In genomic region chr11:69213315-69213714, GRCh38 we compare ENCODE assay signal across 10 cellular contexts. TPM values are rescaled to one million over a fixed set of nuclear protein-coding genes. Genes with fewer than 3 reads are reported as not detected.
DNase-seq lines count a peak whose midpoint lies in the region; ATAC-seq and TF ChIP-seq lines count a peak whose summit lies in the region.
"Had no signal": no experiment of that assay in that cellular context is flagged by ENCODE, and none has a peak within 500 bp of the region (broad histone marks: within the 10 kb centered on the region; RNA-seq: fewer than 3 reads in every experiment).

No MANE protein-coding gene starts in this region.

- no peaks in the 10 kb centered on the region for H3K36me3 Mint-ChIP-seq in activated CD8-positive, alpha-beta memory T cell treated with anti-CD3 and anti-CD28 coated beads, Interleukin-2, amount 10 ng/mL, durations not matched to agents 7 days and 5 days

- CTCF ChIA-PET in activated CD8-positive, alpha-beta memory T cell treated with anti-CD3 and anti-CD28 coated beads, Interleukin-2, amount 10 ng/mL, durations not matched to agents 7 days and 5 days (lab: Charles Lee), result no interaction called here

- no peaks in the 10 kb centered on the region for H3K9me3 Mint-ChIP-seq in activated CD8-positive, alpha-beta memory T cell treated with anti-CD3 and anti-CD28 coated beads, Interleukin-2, amount 10 ng/mL, durations not matched to agents 7 days and 5 days (ENCODE audit: low read depth)

- ATAC-seq in activated CD8-positive, alpha-beta memory T cell treated with anti-CD3 and anti-CD28 coated beads, Interleukin-2, amount 10 ng/mL, durations not matched to agents 7 days and 5 days, result no peak
- ATAC-seq in HG02642 (IDR thresholded peaks at IDR 0.05; ENCODE audit: poor library complexity, unreplicated experiment) (no peak), SK-N-SH treated with all-trans-retinoic acid at 6 μM for 48 hours (no peak)

- no peak overlapping the region for H3K27ac Mint-ChIP-seq in activated CD8-positive, alpha-beta memory T cell treated with anti-CD3 and anti-CD28 coated beads, Interleukin-2, amount 10 ng/mL, durations not matched to agents 7 days and 5 days

- H3K27me3 Mint-ChIP-seq in activated CD8-positive, alpha-beta memory T cell treated with anti-CD3 and anti-CD28 coated beads, Interleukin-2, amount 10 ng/mL, durations not matched to agents 7 days and 5 days, result peaks cover 23% of the 10 kb centered on the region

- DNase-seq in activated CD8-positive, alpha-beta memory T cell treated with anti-CD3 and anti-CD28 coated beads, Interleukin-2, amount 10 ng/mL, durations not matched to agents 7 days and 5 days, result peak; percentile 33
- DNase-seq in activated CD8-positive, alpha-beta memory T cell treated with anti-CD3 and anti-CD28 coated beads, Interleukin-2, amount 50 U/mL, for 4 hours, result no peak
- DNase-seq in activated CD4-positive, alpha-beta T cell treated with anti-CD3 and anti-CD28 coated beads for 48 hours, result peak; percentile 57
- peak; percentile 1 for DNase-seq in kidney glomerular epithelial cell (lab: John Stamatoyannopoulos, UW)
- peak; percentile 8 to 21 (median 15) for DNase-seq in stimulated activated CD4-positive, alpha-beta T cell treated with anti-CD3 and anti-CD28 coated beads, TNF-alpha, amount 100 ng/mL, for 48 hours (ENCODE audit: low read depth in 3 of 3)
- DNase-seq in NOMO-1 (lab: John Stamatoyannopoulos, UW; ENCODE audit: unreplicated experiment in 2 of 2), result no peak
- DNase-seq: NCI-H2171 treated with DMSO at 0.1 percent for 48 hours, trophoblast cell had no signal

- no peak overlapping the region for H3K4me3 Mint-ChIP-seq in activated CD8-positive, alpha-beta memory T cell treated with anti-CD3 and anti-CD28 coated beads, Interleukin-2, amount 10 ng/mL, durations not matched to agents 7 days and 5 days

- H3K4me1 Mint-ChIP-seq in activated CD8-positive, alpha-beta memory T cell treated with anti-CD3 and anti-CD28 coated beads, Interleukin-2, amount 10 ng/mL, durations not matched to agents 7 days and 5 days, result peaks cover 2% of the 10 kb centered on the region

TF ChIP-seq in SK-N-SH treated with all-trans-retinoic acid at 6 μM for 48 hours, 23 proteins besides CTCF, POLR2A, EP300 and RAD21:
- no peak for TF ChIP-seq ZC3H10 (CRISPR knock-in tag; IDR thresholded peaks at IDR 0.05)
- TF ChIP-seq ZNF8 (CRISPR knock-in tag; IDR thresholded peaks at IDR 0.05), result no peak
- no peak for TF ChIP-seq GLIS3 (CRISPR knock-in tag; IDR thresholded peaks at IDR 0.05)
- TF ChIP-seq, protein P1, sequence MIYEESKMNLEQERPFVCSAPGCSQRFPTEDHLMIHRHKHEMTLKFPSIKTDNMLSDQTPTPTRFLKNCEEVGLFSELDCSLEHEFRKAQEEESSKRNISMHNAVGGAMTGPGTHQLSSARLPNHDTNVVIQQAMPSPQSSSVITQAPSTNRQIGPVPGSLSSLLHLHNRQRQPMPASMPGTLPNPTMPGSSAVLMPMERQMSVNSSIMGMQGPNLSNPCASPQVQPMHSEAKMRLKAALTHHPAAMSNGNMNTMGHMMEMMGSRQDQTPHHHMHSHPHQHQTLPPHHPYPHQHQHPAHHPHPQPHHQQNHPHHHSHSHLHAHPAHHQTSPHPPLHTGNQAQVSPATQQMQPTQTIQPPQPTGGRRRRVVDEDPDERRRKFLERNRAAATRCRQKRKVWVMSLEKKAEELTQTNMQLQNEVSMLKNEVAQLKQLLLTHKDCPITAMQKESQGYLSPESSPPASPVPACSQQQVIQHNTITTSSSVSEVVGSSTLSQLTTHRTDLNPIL (CRISPR knock-in tag; IDR thresholded peaks at IDR 0.05; ENCODE audit: low read depth), result no peak
- TF ChIP-seq RARB (CRISPR knock-in tag; IDR thresholded peaks at IDR 0.05), result no peak
- TF ChIP-seq ISL1 (CRISPR knock-in tag; IDR thresholded peaks at IDR 0.05), result no peak
- TF ChIP-seq, protein P2, sequence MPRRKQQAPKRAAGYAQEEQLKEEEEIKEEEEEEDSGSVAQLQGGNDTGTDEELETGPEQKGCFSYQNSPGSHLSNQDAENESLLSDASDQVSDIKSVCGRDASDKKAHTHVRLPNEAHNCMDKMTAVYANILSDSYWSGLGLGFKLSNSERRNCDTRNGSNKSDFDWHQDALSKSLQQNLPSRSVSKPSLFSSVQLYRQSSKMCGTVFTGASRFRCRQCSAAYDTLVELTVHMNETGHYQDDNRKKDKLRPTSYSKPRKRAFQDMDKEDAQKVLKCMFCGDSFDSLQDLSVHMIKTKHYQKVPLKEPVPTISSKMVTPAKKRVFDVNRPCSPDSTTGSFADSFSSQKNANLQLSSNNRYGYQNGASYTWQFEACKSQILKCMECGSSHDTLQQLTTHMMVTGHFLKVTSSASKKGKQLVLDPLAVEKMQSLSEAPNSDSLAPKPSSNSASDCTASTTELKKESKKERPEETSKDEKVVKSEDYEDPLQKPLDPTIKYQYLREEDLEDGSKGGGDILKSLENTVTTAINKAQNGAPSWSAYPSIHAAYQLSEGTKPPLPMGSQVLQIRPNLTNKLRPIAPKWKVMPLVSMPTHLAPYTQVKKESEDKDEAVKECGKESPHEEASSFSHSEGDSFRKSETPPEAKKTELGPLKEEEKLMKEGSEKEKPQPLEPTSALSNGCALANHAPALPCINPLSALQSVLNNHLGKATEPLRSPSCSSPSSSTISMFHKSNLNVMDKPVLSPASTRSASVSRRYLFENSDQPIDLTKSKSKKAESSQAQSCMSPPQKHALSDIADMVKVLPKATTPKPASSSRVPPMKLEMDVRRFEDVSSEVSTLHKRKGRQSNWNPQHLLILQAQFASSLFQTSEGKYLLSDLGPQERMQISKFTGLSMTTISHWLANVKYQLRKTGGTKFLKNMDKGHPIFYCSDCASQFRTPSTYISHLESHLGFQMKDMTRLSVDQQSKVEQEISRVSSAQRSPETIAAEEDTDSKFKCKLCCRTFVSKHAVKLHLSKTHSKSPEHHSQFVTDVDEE (CRISPR knock-in tag; IDR thresholded peaks at IDR 0.05), result no peak
- no peak for TF ChIP-seq SNAI2 (CRISPR knock-in tag; IDR thresholded peaks at IDR 0.05)
- TF ChIP-seq TCF4 (CRISPR knock-in tag; IDR thresholded peaks at IDR 0.05; ENCODE audit: borderline replicate concordance), result no peak
- TF ChIP-seq ZNF70 (CRISPR knock-in tag; IDR thresholded peaks at IDR 0.05), result no peak
- TF ChIP-seq, protein P3, sequence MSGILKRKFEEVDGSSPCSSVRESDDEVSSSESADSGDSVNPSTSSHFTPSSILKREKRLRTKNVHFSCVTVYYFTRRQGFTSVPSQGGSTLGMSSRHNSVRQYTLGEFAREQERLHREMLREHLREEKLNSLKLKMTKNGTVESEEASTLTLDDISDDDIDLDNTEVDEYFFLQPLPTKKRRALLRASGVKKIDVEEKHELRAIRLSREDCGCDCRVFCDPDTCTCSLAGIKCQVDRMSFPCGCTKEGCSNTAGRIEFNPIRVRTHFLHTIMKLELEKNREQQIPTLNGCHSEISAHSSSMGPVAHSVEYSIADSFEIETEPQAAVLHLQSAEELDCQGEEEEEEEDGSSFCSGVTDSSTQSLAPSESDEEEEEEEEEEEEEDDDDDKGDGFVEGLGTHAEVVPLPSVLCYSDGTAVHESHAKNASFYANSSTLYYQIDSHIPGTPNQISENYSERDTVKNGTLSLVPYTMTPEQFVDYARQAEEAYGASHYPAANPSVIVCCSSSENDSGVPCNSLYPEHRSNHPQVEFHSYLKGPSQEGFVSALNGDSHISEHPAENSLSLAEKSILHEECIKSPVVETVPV (CRISPR knock-in tag; IDR thresholded peaks at IDR 0.05), result no peak
- no peak for TF ChIP-seq CSDC2 (CRISPR knock-in tag; IDR thresholded peaks at IDR 0.05)
- TF ChIP-seq ZFP30 (CRISPR knock-in tag; IDR thresholded peaks at IDR 0.05), result no peak

RNA-seq across cellular contexts. Expression of gene SMIM38, which starts 57.6 kb away (rescaled TPM):
- total RNA-seq in activated CD8-positive, alpha-beta memory T cell treated with anti-CD3 and anti-CD28 coated beads, Interleukin-2, amount 10 ng/mL, durations not matched to agents 7 days and 5 days, result under 1 TPM; 0.26 to 0.56 TPM

Comparison
In these comparisons a context has a peak if more than half of its experiments do, and no peak if none do; other contexts are left out.
1. DNase-seq: peak in activated CD8-positive, alpha-beta memory T cell treated with anti-CD3 and anti-CD28 coated beads, Interleukin-2, amount 10 ng/mL, durations not matched to agents 7 days and 5 days (single experiment), activated CD4-positive, alpha-beta T cell treated with anti-CD3 and anti-CD28 coated beads for 48 hours (single experiment), kidney glomerular epithelial cell (single experiment) and stimulated activated CD4-positive, alpha-beta T cell treated with anti-CD3 and anti-CD28 coated beads, TNF-alpha, amount 100 ng/mL, for 48 hours (3 of 3); none in activated CD8-positive, alpha-beta memory T cell treated with anti-CD3 and anti-CD28 coated beads, Interleukin-2, amount 50 U/mL, for 4 hours (single experiment) and NOMO-1 (0 of 2).